21 cellular contexts compared by ENCODE assay signal in the genomic region with DNA sequence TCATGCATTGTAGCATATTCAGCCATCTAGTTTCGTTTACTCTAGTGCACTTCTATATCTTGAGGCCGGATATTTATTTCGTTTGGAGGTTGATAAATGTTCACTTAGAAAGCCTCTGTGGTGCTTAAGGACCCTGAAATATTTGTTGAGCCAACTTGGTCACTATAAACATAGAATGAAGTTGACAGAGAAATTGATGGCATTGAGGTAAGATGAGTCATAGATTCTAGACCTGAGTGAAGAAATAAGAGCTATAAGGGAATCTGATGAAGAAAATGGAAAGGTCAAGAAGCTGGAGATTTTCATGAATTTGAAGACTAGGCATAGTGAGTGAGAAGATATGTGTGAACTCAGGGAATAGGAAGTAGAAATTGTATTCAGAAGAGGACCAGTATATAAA. TPM values are rescaled to one million over a fixed set of nuclear protein-coding genes. Genes with fewer than 3 reads are reported as not detected.
DNase-seq lines count a peak whose midpoint lies in the region; ATAC-seq, FAIRE-seq and TF ChIP-seq lines count a peak whose summit lies in the region.
"Had no signal": no experiment of that assay in that cellular context is flagged by ENCODE, and none has a peak within 500 bp of the region (broad histone marks: within the 10 kb centered on the region; RNA-seq: fewer than 3 reads in every experiment).

No MANE protein-coding gene starts in this region.

- in situ Hi-C loops in Caki2 (cut with HindIII; ENCODE audit: low pct_unique_long_range_greater_than_20kb, low sequenced_read_pairs): no loop called here
- in situ Hi-C loops in IMR-90 (cut with MboI; ENCODE audit: low sequenced_read_pairs): no loop called here
- in situ Hi-C loops in HAP-1 (cut with MboI; ENCODE audit: low sequenced_read_pairs): no loop called here

- no peak overlapping the region for H3K23ac ChIP-seq in IMR-90 (ENCODE audit: low read depth, low read length)
- no peak overlapping the region for H3K23ac ChIP-seq in mesenchymal stem cell (ENCODE audit: low read length in 2 of 2)

- ATAC-seq in IMR-90 (ENCODE audit: low read depth) (peak; percentile 27; the same call in 1 of the 2 replicates), HG03432 (IDR thresholded peaks at IDR 0.05; ENCODE audit: unreplicated experiment) (no peak)
- ATAC-seq: naive thymus-derived CD4-positive, alpha-beta T cell had no signal

- H2AK5ac ChIP-seq in IMR-90 (ENCODE audit: low read depth, low read length) (no peak overlapping the region), mesenchymal stem cell (ENCODE audit: low read length, severe bottlenecking) (no peak overlapping the region)

- POLR2A ChIA-PET in IMR-90 (lab: Charles Lee; ENCODE audit: unreplicated experiment) (no interaction called here), GM10248 (lab: Yijun Ruan, JAX) (no interaction called here)

- TF ChIP-seq RAD21 in IMR-90 (IDR thresholded peaks at IDR 0.05; ENCODE audit: low read length): no peak

- no peak overlapping the region for H3K4ac ChIP-seq in IMR-90 (ENCODE audit: low read depth, low read length)
- no peak overlapping the region for H3K4ac ChIP-seq in mesenchymal stem cell (ENCODE audit: low read depth in 1 of 2, low read length in 2 of 2)

- H4K91ac ChIP-seq in IMR-90 (ENCODE audit: insufficient read depth, low read depth, low read length) (no peak overlapping the region), mesenchymal stem cell (ENCODE audit: low read length) (no peak overlapping the region)

- H2AK9ac ChIP-seq in IMR-90 (replicated peaks; ENCODE audit: low read depth, low read length, poor library complexity): no peak overlapping the region

- no CpG with 5 or more reads among the region's 3 CpGs for WGBS in IMR-90 (ENCODE audit: extremely low coverage in 2 of 2, insufficient read length in 1 of 2), 2 experiments
- 26% methylated on average over 3 of the region's 3 CpGs for WGBS in mesenchymal stem cell

- H3K9ac ChIP-seq in IMR-90 (ENCODE audit: low read depth, low read length): no peak overlapping the region
- no peak overlapping the region for H3K9ac ChIP-seq in mesenchymal stem cell (ENCODE audit: low read length)
- H3K9ac ChIP-seq: GM23248, parathyroid adenoma had no signal

- peak; percentile 20 for DNase-seq in Caki2 (ENCODE audit: low read depth)
- peak; percentile 41 for DNase-seq in IMR-90
- peak; percentile 29 for DNase-seq in bronchial epithelial cell (ENCODE audit: low read depth)
- peak; percentile 70 for DNase-seq in mesenchymal stem cell
- DNase-seq in GM10248 (ENCODE audit: extremely low spot score): no peak
- no peak for DNase-seq in HAP-1 (ENCODE audit: low spot score in 2 of 2)
- DNase-seq: activated CD4-positive, alpha-beta memory T cell treated with anti-CD3 and anti-CD28 coated beads, Interleukin-2, amount 10 ng/mL, durations not matched to agents 7 days and 5 days; amniotic stem cell; Caco-2; effector memory CD4-positive, alpha-beta T cell; GM23248; islet precursor cell; naive thymus-derived CD4-positive, alpha-beta T cell; NCI-H1417 treated with DMSO at 0.1 percent for 48 hours; NCI-H69; OCI-M1; sigmoid colon; upper lobe of left lung had no signal

- no peak overlapping the region for H2BK12ac ChIP-seq in mesenchymal stem cell (ENCODE audit: low read length in 2 of 2)

- intact Hi-C loops in IMR-90 (cut with micrococcal nuclease): no loop called here

- H3K4me1 ChIP-seq in IMR-90 (ENCODE audit: control insufficient read depth, insufficient read depth, low read length) (peaks cover 5% of the 10 kb centered on the region), mesenchymal stem cell (ENCODE audit: control insufficient read depth, insufficient read depth, low read depth, low read length) (no peaks in the 10 kb centered on the region), HAP-1 (no peaks in the 10 kb centered on the region)
- H3K4me1 ChIP-seq: parathyroid adenoma had no signal

- H4K5ac ChIP-seq in IMR-90 (ENCODE audit: low read depth, low read length): no peak overlapping the region

- H3K56ac ChIP-seq in IMR-90 (ENCODE audit: extremely low read depth, insufficient read depth, low read length): no peak overlapping the region

- CTCF ChIA-PET in IMR-90 (lab: Yijun Ruan, JAX) (interaction anchor here (0.6 kb wide), 1 partner anchor 59 kb away, joined by 5 read pairs; no protein-coding TSS in a partner anchor), GM10248 (lab: Yijun Ruan, JAX) (no interaction called here)

- no peak overlapping the region for H2BK20ac ChIP-seq in IMR-90 (ENCODE audit: low read depth, low read length)

- no peak overlapping the region for H3K14ac ChIP-seq in IMR-90 (replicated peaks; ENCODE audit: low read depth, low read length)
- no peak overlapping the region for H3K14ac ChIP-seq in mesenchymal stem cell (ENCODE audit: low read length in 2 of 2)

- no peak overlapping the region for H3K27ac ChIP-seq in IMR-90 (ENCODE audit: insufficient read depth, low read length)
- H3K27ac ChIP-seq in mesenchymal stem cell (ENCODE audit: low read length, poor library complexity, severe bottlenecking): no peak overlapping the region
- H3K27ac ChIP-seq: GM23248, parathyroid adenoma, sigmoid colon, SJSA1, upper lobe of left lung had no signal

- H3K18ac ChIP-seq in IMR-90 (ENCODE audit: low read depth, low read length) (no peak overlapping the region), mesenchymal stem cell (ENCODE audit: low read depth in 1 of 2, low read length in 2 of 2) (no peak overlapping the region)

- H3K4me3 ChIP-seq in IMR-90 (ENCODE audit: insufficient read depth, low read depth, low read length): no peak overlapping the region
- no peak overlapping the region for H3K4me3 ChIP-seq in bronchial epithelial cell (ENCODE audit: low read depth, low read length)
- no peak overlapping the region for H3K4me3 ChIP-seq in mesenchymal stem cell (ENCODE audit: insufficient read depth in 1 of 2, low read depth in 1 of 2, low read length in 2 of 2)
- no peak overlapping the region for H3K4me3 ChIP-seq in HAP-1
- H3K4me3 ChIP-seq: GM23248, sigmoid colon, SJSA1, upper lobe of left lung had no signal

- no peak for FAIRE-seq in bronchial epithelial cell (lab: Jason Lieb, UNC)

- TF ChIP-seq POLR2A in IMR-90 (IDR thresholded peaks at IDR 0.05; ENCODE audit: low read depth, low read length): no peak

- no peaks in the 10 kb centered on the region for H3K9me3 ChIP-seq in IMR-90 (ENCODE audit: control insufficient read depth, insufficient read depth, low read length)
- no peaks in the 10 kb centered on the region for H3K9me3 ChIP-seq in mesenchymal stem cell (ENCODE audit: control insufficient read depth, low read length)
- H3K9me3 ChIP-seq in HAP-1: no peaks in the 10 kb centered on the region
- H3K9me3 ChIP-seq: Caco-2, sigmoid colon, SJSA1, upper lobe of left lung had no signal

- H2BK15ac ChIP-seq in IMR-90 (ENCODE audit: low read depth, low read length) (no peak overlapping the region), mesenchymal stem cell (ENCODE audit: low read depth, poor library complexity, severe bottlenecking) (no peak overlapping the region)

- no peak overlapping the region for H2BK120ac ChIP-seq in IMR-90 (ENCODE audit: low read depth, low read length)
- H2BK120ac ChIP-seq in mesenchymal stem cell (ENCODE audit: low read depth, low read length): no peak overlapping the region

- dilution Hi-C loops in IMR-90 (cut with HindIII; ENCODE audit: low sequenced_read_pairs, unreplicated experiment): no loop called here

- H2BK5ac ChIP-seq in IMR-90 (ENCODE audit: low read depth, low read length, poor library complexity, severe bottlenecking): no peak overlapping the region
- H2BK5ac ChIP-seq in mesenchymal stem cell (ENCODE audit: low read depth, low read length, poor library complexity, severe bottlenecking): no peak overlapping the region

- H4K8ac ChIP-seq in IMR-90 (ENCODE audit: low read depth in 2 of 2, low read length in 2 of 2) (no peak overlapping the region), mesenchymal stem cell (ENCODE audit: low read length) (no peak overlapping the region)

- H3K4me2 ChIP-seq in IMR-90 (ENCODE audit: low read depth, low read length) (no peak overlapping the region; the same call in 1 of the 2 replicates), mesenchymal stem cell (ENCODE audit: low read length, poor library complexity, severe bottlenecking) (no peak overlapping the region)

- H3K27me3 ChIP-seq in IMR-90 (ENCODE audit: control insufficient read depth, insufficient read depth, low read length) (no peaks in the 10 kb centered on the region), bronchial epithelial cell (ENCODE audit: control insufficient read depth, insufficient read depth, low read length) (no peaks in the 10 kb centered on the region), mesenchymal stem cell (ENCODE audit: control insufficient read depth in 1 of 2, insufficient read depth in 1 of 2, low read length in 2 of 2) (no peaks in the 10 kb centered on the region), HAP-1 (ENCODE audit: low read depth) (no peaks in the 10 kb centered on the region)
- H3K27me3 ChIP-seq: sigmoid colon, SJSA1, upper lobe of left lung had no signal

- H3K79me1 ChIP-seq in IMR-90 (ENCODE audit: low read depth in 1 of 2, low read length in 2 of 2) (peaks cover 17 to 40% of the 10 kb centered on the region in 2 experiments), mesenchymal stem cell (replicated peaks; ENCODE audit: low read length, poor library complexity, severe bottlenecking) (peaks cover 2% of the 10 kb centered on the region)

- peaks cover 53% of the 10 kb centered on the region for H4K20me1 ChIP-seq in IMR-90 (ENCODE audit: insufficient read depth, low read length)

- H3K9me1 ChIP-seq in IMR-90 (ENCODE audit: insufficient read depth, low read length): peaks cover 2% of the 10 kb centered on the region; the same call in 1 of the 2 replicates

- no peaks in the 10 kb centered on the region for H3K36me3 ChIP-seq in IMR-90 (ENCODE audit: control insufficient read depth, insufficient read depth, low read length)
- no peaks in the 10 kb centered on the region for H3K36me3 ChIP-seq in bronchial epithelial cell (ENCODE audit: control insufficient read depth, insufficient read depth, low read length)
- H3K36me3 ChIP-seq in mesenchymal stem cell (ENCODE audit: control insufficient read depth in 1 of 2, insufficient read depth in 2 of 2, low read depth in 1 of 2, low read length in 2 of 2): peaks cover 0 to 3% of the 10 kb centered on the region in 2 experiments
- no peaks in the 10 kb centered on the region for H3K36me3 ChIP-seq in HAP-1 (replicated peaks)
- H3K36me3 ChIP-seq: sigmoid colon, SJSA1, upper lobe of left lung had no signal

- BruUV-seq in IMR-90 (replicated peaks; lab: Mats Ljungman, UMichigan): no TSS peak

- H2AFZ ChIP-seq in IMR-90 (replicated peaks; ENCODE audit: low read length, poor library complexity) (no peak overlapping the region), mesenchymal stem cell (ENCODE audit: low read depth, low read length) (no peak overlapping the region)
- H2AFZ ChIP-seq: GM23248, parathyroid adenoma had no signal

- TF ChIP-seq CTCF in IMR-90 (conservative IDR thresholded peaks at IDR 0.05; ENCODE audit: low read depth, low read length) (no peak), bronchial epithelial cell (IDR thresholded peaks at IDR 0.05; ENCODE audit: insufficient read depth, low read length, severe bottlenecking) (no peak), GM10248 (IDR thresholded peaks at IDR 0.05; ENCODE audit: control extremely low read depth, extremely low read depth, low read depth, missing control alignments) (no peak)

RNA-seq across cellular contexts. Expression of gene EPC2, which starts 35.9 kb away (rescaled TPM):
- total RNA-seq in Caki2 (2014; rRNA removed; shearing (Covaris generic); ENCODE audit: low replicate concordance): 2.0 and 6.6 TPM in 2 replicates
- total RNA-seq in IMR-90 (2012; rRNA removed) (22.6 and 26.1 TPM in 2 replicates), bronchial epithelial cell (10.8 and 12.3 TPM in 2 replicates)
- 10.6 and 11.4 TPM in 2 replicates for polyA plus RNA-seq in IMR-90 (2012; rRNA removed)
- polyA plus RNA-seq in IMR-90 (2012; cell fraction: cytosol; rRNA removed): 1.1 and 2.7 TPM in 2 replicates
- 2.8 and 14.8 TPM in 2 replicates for polyA plus RNA-seq in IMR-90 (2012; cell fraction: nucleus; rRNA removed; ENCODE audit: low replicate concordance)
- 16.0 TPM for polyA plus RNA-seq in mesenchymal stem cell (2013, experiment 1 of 2)
- polyA plus RNA-seq in mesenchymal stem cell (2013, experiment 2 of 2): 15.8 TPM

Comparison
In these comparisons a context has a peak if more than half of its experiments do, and no peak if none do; other contexts are left out.
1. DNase-seq: peak in Caki2 (single experiment), IMR-90 (single experiment), bronchial epithelial cell (single experiment) and mesenchymal stem cell (single experiment); none in GM10248 (single experiment) and HAP-1 (0 of 2).